ENCODE assay signal across 1 cellular context in the genomic region with DNA sequence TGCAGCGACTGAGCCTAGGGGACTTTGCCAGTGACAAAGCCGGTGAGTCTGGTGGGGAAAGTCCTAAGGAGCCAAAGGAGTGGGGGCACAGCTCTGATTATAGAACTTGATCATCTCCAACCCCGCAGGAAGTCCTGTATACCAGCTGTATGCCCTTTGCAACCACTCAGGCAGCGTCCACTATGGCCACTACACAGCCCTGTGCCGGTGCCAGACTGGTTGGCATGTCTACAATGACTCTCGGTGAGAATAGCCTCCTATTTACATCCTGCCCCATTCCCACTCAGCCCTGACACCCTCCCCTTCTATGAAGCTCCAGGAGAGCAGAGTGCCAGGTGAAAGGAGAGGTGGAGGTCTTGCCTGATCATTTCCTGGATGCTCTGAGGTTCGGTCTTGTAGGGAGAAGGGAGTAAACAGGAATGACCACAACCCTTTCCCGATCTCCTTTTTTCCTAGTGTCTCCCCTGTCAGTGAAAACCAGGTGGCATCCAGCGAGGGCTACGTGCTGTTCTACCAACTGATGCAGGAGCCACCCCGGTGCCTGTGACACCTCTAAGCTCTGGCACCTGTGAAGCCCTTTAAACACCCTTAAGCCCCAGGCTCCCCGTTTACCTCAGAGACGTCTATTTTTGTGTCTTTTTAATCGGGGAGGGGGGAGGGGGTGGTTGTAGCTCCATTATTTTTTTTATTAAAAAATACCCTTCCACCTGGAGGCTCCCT.
TF ChIP-seq lines count a peak whose summit lies in the region.

No MANE protein-coding gene starts in this region.

TF ChIP-seq in HepG2, 621 proteins besides CTCF, POLR2A, EP300 and RAD21:
- TF ChIP-seq, protein P1, sequence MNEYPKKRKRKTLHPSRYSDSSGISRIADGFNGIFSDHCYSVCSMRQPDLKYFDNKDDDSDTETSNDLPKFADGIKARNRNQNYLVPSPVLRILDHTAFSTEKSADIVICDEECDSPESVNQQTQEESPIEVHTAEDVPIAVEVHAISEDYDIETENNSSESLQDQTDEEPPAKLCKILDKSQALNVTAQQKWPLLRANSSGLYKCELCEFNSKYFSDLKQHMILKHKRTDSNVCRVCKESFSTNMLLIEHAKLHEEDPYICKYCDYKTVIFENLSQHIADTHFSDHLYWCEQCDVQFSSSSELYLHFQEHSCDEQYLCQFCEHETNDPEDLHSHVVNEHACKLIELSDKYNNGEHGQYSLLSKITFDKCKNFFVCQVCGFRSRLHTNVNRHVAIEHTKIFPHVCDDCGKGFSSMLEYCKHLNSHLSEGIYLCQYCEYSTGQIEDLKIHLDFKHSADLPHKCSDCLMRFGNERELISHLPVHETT (CRISPR knock-in tag; conservative IDR thresholded peaks at IDR 0.05) = no peak
- TF ChIP-seq SIX1 (CRISPR knock-in tag; IDR thresholded peaks at IDR 0.05; ENCODE audit: borderline replicate concordance) = no peak
- TF ChIP-seq, protein P2, sequence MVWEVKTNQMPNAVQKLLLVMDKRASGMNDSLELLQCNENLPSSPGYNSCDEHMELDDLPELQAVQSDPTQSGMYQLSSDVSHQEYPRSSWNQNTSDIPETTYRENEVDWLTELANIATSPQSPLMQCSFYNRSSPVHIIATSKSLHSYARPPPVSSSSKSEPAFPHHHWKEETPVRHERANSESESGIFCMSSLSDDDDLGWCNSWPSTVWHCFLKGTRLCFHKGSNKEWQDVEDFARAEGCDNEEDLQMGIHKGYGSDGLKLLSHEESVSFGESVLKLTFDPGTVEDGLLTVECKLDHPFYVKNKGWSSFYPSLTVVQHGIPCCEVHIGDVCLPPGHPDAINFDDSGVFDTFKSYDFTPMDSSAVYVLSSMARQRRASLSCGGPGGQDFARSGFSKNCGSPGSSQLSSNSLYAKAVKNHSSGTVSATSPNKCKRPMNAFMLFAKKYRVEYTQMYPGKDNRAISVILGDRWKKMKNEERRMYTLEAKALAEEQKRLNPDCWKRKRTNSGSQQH (CRISPR knock-in tag; IDR thresholded peaks at IDR 0.05; ENCODE audit: low read depth) = no peak
- TF ChIP-seq, protein P3, sequence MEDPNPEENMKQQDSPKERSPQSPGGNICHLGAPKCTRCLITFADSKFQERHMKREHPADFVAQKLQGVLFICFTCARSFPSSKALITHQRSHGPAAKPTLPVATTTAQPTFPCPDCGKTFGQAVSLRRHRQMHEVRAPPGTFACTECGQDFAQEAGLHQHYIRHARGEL (CRISPR knock-in tag; IDR thresholded peaks at IDR 0.05) = no peak
- no peak for TF ChIP-seq ZNF761 (CRISPR knock-in tag; conservative IDR thresholded peaks at IDR 0.05)
- TF ChIP-seq, protein P4, sequence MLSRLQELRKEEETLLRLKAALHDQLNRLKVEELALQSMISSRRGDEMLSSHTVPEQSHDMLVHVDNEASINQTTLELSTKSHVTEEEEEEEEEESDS (CRISPR knock-in tag; IDR thresholded peaks at IDR 0.05; ENCODE audit: borderline replicate concordance) = no peak
- TF ChIP-seq ZNF619 (CRISPR knock-in tag; IDR thresholded peaks at IDR 0.05) = no peak
- no peak for TF ChIP-seq SNAPC2 (CRISPR knock-in tag; IDR thresholded peaks at IDR 0.05)
- no peak for TF ChIP-seq ZBTB7B (CRISPR knock-in tag; IDR thresholded peaks at IDR 0.05)
- TF ChIP-seq, protein P5, sequence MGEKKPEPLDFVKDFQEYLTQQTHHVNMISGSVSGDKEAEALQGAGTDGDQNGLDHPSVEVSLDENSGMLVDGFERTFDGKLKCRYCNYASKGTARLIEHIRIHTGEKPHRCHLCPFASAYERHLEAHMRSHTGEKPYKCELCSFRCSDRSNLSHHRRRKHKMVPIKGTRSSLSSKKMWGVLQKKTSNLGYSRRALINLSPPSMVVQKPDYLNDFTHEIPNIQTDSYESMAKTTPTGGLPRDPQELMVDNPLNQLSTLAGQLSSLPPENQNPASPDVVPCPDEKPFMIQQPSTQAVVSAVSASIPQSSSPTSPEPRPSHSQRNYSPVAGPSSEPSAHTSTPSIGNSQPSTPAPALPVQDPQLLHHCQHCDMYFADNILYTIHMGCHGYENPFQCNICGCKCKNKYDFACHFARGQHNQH (CRISPR knock-in tag; IDR thresholded peaks at IDR 0.05) = no peak
- no peak for TF ChIP-seq RARG (CRISPR knock-in tag; IDR thresholded peaks at IDR 0.05; ENCODE audit: low read depth)
- TF ChIP-seq FOXK1 (CRISPR knock-in tag; IDR thresholded peaks at IDR 0.05; ENCODE audit: borderline replicate concordance, low read depth) = no peak
- no peak for TF ChIP-seq ZFY (CRISPR knock-in tag; IDR thresholded peaks at IDR 0.05)
- TF ChIP-seq ZNF589 (CRISPR knock-in tag; conservative IDR thresholded peaks at IDR 0.05) = no peak
- TF ChIP-seq MAZ (IDR thresholded peaks at IDR 0.05; ENCODE audit: borderline replicate concordance, low read depth, low read length) = no peak
- TF ChIP-seq MAZ (CRISPR knock-in tag; IDR thresholded peaks at IDR 0.05; ENCODE audit: low read depth) = no peak
- no peak for TF ChIP-seq ZSCAN21 (CRISPR knock-in tag; IDR thresholded peaks at IDR 0.05; ENCODE audit: borderline replicate concordance)
- TF ChIP-seq, protein P6, sequence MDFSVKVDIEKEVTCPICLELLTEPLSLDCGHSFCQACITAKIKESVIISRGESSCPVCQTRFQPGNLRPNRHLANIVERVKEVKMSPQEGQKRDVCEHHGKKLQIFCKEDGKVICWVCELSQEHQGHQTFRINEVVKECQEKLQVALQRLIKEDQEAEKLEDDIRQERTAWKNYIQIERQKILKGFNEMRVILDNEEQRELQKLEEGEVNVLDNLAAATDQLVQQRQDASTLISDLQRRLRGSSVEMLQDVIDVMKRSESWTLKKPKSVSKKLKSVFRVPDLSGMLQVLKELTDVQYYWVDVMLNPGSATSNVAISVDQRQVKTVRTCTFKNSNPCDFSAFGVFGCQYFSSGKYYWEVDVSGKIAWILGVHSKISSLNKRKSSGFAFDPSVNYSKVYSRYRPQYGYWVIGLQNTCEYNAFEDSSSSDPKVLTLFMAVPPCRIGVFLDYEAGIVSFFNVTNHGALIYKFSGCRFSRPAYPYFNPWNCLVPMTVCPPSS (IDR thresholded peaks at IDR 0.05) = no peak
- TF ChIP-seq ZNF335 (CRISPR knock-in tag; IDR thresholded peaks at IDR 0.05) = no peak
